8 cellular contexts compared by ENCODE assay signal in the genomic region with DNA sequence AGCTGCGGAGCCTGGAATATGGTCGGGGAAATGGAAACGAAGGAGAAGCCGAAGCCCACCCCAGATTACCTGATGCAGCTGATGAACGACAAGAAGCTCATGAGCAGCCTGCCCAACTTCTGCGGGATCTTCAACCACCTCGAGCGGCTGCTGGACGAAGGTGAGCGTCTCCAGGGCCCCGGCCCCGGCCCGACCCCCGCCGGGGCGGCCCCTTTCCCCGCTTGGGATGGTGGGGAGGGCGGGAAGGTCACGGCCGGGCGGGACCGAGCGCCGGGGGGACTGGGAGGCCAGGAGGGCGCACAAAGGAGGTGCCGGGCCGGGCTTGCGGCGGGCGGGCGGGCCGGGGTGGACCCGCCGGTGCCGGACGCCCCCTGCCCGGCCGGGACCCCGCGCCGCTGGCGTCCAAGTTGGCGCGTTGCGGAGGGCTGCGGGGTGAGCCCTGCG. TPM values are rescaled to one million over a fixed set of nuclear protein-coding genes. Genes with fewer than 3 reads are reported as not detected.
DNase-seq lines count a peak whose midpoint lies in the region; ATAC-seq and TF ChIP-seq lines count a peak whose summit lies in the region.

No MANE protein-coding gene starts in this region.

- TF ChIP-seq POLR2A in GM18505 (IDR thresholded peaks at IDR 0.05; ENCODE audit: borderline replicate concordance, extremely low read depth, insufficient read depth, insufficient read length): no peak
- no peak for TF ChIP-seq POLR2A in gastrocnemius medialis (IDR thresholded peaks at IDR 0.05)

- no peaks in the 10 kb centered on the region for H3K36me3 ChIP-seq in gastrocnemius medialis

- no peaks in the 10 kb centered on the region for H3K9me3 Mint-ChIP-seq in activated CD8-positive, alpha-beta T cell treated with anti-CD3 and anti-CD28 coated beads, Interleukin-2, amount 10 ng/mL, durations not matched to agents 7 days and 5 days (ENCODE audit: insufficient read depth)

- TF ChIP-seq CTCF in foreskin fibroblast (IDR thresholded peaks at IDR 0.05; ENCODE audit: low read depth, low read length) (no peak), gastrocnemius medialis (IDR thresholded peaks at IDR 0.05 in 4 of 5, conservative IDR thresholded peaks at IDR 0.05 in 1 of 5) (no peak)

- peak overlapping the region; percentile 73 for H3K4me3 Mint-ChIP-seq in activated CD8-positive, alpha-beta T cell treated with anti-CD3 and anti-CD28 coated beads, Interleukin-2, amount 10 ng/mL, durations not matched to agents 7 days and 5 days

- ATAC-seq in GM18505 (IDR thresholded peaks at IDR 0.05; ENCODE audit: unreplicated experiment): peak; percentile 1
- peak; percentile 0 for ATAC-seq in HG03135 (IDR thresholded peaks at IDR 0.05; ENCODE audit: unreplicated experiment)
- peak; percentile 2 for ATAC-seq in activated CD8-positive, alpha-beta T cell treated with anti-CD3 and anti-CD28 coated beads, Interleukin-2, amount 10 ng/mL, durations not matched to agents 7 days and 5 days
- ATAC-seq in gastrocnemius medialis: no peak
- ATAC-seq in GM19452 (IDR thresholded peaks at IDR 0.05; ENCODE audit: unreplicated experiment): no peak

- peak overlapping the region; percentile 88 for H3K27ac Mint-ChIP-seq in activated CD8-positive, alpha-beta T cell treated with anti-CD3 and anti-CD28 coated beads, Interleukin-2, amount 10 ng/mL, durations not matched to agents 7 days and 5 days

- peak overlapping the region; percentile 98 to 99 (median 99) for H3K27ac ChIP-seq in gastrocnemius medialis

- peaks cover 13 to 19% of the 10 kb centered on the region in 2 donors for H3K4me1 ChIP-seq in gastrocnemius medialis

- intact Hi-C loops in gastrocnemius medialis (cut with DNase I; ENCODE audit: low total_unique reads): loop anchor here (2.0 to 10.0 kb wide), 4 partner anchors 550 to 1510 kb away; a partner anchor contains a TSS

- peaks cover 41% of the 10 kb centered on the region for H3K4me1 Mint-ChIP-seq in activated CD8-positive, alpha-beta T cell treated with anti-CD3 and anti-CD28 coated beads, Interleukin-2, amount 10 ng/mL, durations not matched to agents 7 days and 5 days (ENCODE audit: low read depth)

- DNase-seq in activated CD8-positive, alpha-beta T cell treated with anti-CD3 and anti-CD28 coated beads, Interleukin-2, amount 10 ng/mL, durations not matched to agents 7 days and 5 days: peak; percentile 44
- DNase-seq in foreskin fibroblast (no peak), gastrocnemius medialis (no peak), cortex of kidney (lab: John Stamatoyannopoulos, UW) (no peak), GDM1 (lab: John Stamatoyannopoulos, UW) (no peak)

- no peaks in the 10 kb centered on the region for H3K36me3 Mint-ChIP-seq in activated CD8-positive, alpha-beta T cell treated with anti-CD3 and anti-CD28 coated beads, Interleukin-2, amount 10 ng/mL, durations not matched to agents 7 days and 5 days (ENCODE audit: low read depth)

- CTCF ChIA-PET in activated CD8-positive, alpha-beta T cell treated with anti-CD3 and anti-CD28 coated beads, Interleukin-2, amount 10 ng/mL, durations not matched to agents 7 days and 5 days (lab: Charles Lee): interaction anchor here (0.7 to 2.2 kb wide), 7 partner anchors 10 to 323 kb away, joined by 3 to 15 read pairs (median 6); no protein-coding TSS in a partner anchor

- in situ Hi-C loops in gastrocnemius medialis (cut with MboI; ENCODE audit: low sequenced_read_pairs in 4 of 4): loop anchor here in 2 of 4 donors (25.0 kb wide), 2 partner anchors 553 to 1822 kb away; no protein-coding TSS in a partner anchor

- no peaks in the 10 kb centered on the region for H3K9me3 ChIP-seq in gastrocnemius medialis

- peak overlapping the region; percentile 62 to 84 for H3K4me3 ChIP-seq in foreskin fibroblast (ENCODE audit: low read depth in 1 of 2, low read length in 2 of 2)
- peak overlapping the region; percentile 71 to 96 (median 87) for H3K4me3 ChIP-seq in gastrocnemius medialis

- H3K27me3 Mint-ChIP-seq in activated CD8-positive, alpha-beta T cell treated with anti-CD3 and anti-CD28 coated beads, Interleukin-2, amount 10 ng/mL, durations not matched to agents 7 days and 5 days (ENCODE audit: low read depth): peaks cover 7% of the 10 kb centered on the region

- POLR2A ChIA-PET in activated CD8-positive, alpha-beta T cell treated with anti-CD3 and anti-CD28 coated beads, Interleukin-2, amount 10 ng/mL, durations not matched to agents 7 days and 5 days (lab: Charles Lee): interaction anchor here (0.6 to 2.4 kb wide), 6 partner anchors 8 to 147 kb away, joined by 3 to 7 read pairs (median 4); no protein-coding TSS in a partner anchor

- no peaks in the 10 kb centered on the region for H3K27me3 ChIP-seq in gastrocnemius medialis

RNA-seq across cellular contexts. Expression of a gene that starts 0.7 kb away (rescaled TPM):
- total RNA-seq in activated CD8-positive, alpha-beta T cell treated with anti-CD3 and anti-CD28 coated beads, Interleukin-2, amount 10 ng/mL, durations not matched to agents 7 days and 5 days: 10 to 100 TPM; 55.3 to 58.6 TPM
- 100 to 1,000 TPM; 283 to 425 (median 344) TPM for total RNA-seq in gastrocnemius medialis

Comparison
In these comparisons a context has a peak if more than half of its experiments do, and no peak if none do; other contexts are left out.
1. ATAC-seq: peak in GM18505 (single experiment), HG03135 (single experiment) and activated CD8-positive, alpha-beta T cell treated with anti-CD3 and anti-CD28 coated beads, Interleukin-2, amount 10 ng/mL, durations not matched to agents 7 days and 5 days (single experiment); none in gastrocnemius medialis (0 of 2) and GM19452 (single experiment).
2. RNA of a gene that starts 0.7 kb away (total RNA-seq): 283 to 425 TPM in gastrocnemius medialis; 55.3 to 58.6 TPM in activated CD8-positive, alpha-beta T cell treated with anti-CD3 and anti-CD28 coated beads, Interleukin-2, amount 10 ng/mL, durations not matched to agents 7 days and 5 days; every median in the first group is over 4 times any median in the second.